8 cellular contexts compared by ENCODE assay signal in the genomic region with DNA sequence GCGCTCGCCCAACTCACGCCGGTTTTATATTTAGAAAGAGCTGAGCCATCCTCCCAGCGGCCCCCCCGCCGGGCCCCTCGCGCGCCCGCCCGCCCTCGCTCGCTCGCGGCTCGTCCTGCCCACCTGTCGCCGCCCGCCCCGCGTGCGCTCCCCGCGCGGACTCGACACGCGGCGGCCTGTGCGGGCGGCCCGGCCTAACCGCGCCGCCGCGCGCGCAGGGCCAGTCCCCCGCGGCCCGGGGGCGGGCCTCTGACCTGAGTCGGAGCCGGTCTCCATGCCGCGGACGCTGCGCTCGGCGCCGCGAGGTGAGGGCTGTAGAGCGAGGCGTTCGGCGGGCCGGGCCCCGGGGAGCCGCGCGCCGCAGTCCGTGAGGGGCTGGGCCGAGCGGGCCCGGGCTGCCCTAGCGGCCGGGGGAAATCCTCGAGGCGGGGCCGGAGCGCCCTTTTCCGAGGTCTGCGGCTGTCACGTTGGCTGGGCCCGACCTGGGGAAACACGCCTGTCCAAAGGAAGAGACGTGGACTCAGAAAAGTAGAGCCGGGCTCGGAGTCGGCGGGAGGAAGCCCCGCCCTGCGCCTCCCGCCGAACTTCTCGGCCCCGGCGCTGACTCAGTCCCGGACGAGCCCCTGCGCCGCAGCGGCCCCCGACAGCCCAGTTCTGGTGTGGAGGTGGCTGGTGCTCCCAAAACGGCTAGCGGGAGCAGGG. TPM values are rescaled to one million over a fixed set of nuclear protein-coding genes. Genes with fewer than 3 reads are reported as not detected.
DNase-seq lines count a peak whose midpoint lies in the region; ATAC-seq, FAIRE-seq and TF ChIP-seq lines count a peak whose summit lies in the region.

TSS of gene ECPAS (minus strand) at position 522 of the 702 bp plus-strand sequence. CDS start 11,465 bp downstream, outside the sequence.

- H3K9me3 ChIP-seq in keratinocyte (ENCODE audit: control insufficient read depth, low read depth, low read length): no peaks in the 10 kb centered on the region

- no peaks in the 10 kb centered on the region for H3K27me3 ChIP-seq in keratinocyte (ENCODE audit: control insufficient read depth, extremely low read depth, insufficient read depth, low read length)

- peak; percentile 75 for DNase-seq in NK-92 treated with Interleukin-12 subunit alpha and Interleukin-12 subunit beta, amount 100 ng/mL, for 24 hours (lab: John Stamatoyannopoulos, UW)
- no peak for DNase-seq in NK-92 (lab: John Stamatoyannopoulos, UW; ENCODE audit: unreplicated experiment)
- peak; percentile 37 for DNase-seq in NCI-H2196 treated with DMSO at 0.1 percent for 48 hours (lab: John Stamatoyannopoulos, UW; ENCODE audit: unreplicated experiment)
- peak; percentile 63 for DNase-seq in cerebellar cortex (ENCODE audit: low spot score)
- DNase-seq in keratinocyte (ENCODE audit: low read depth, low spot score): peak; percentile 23
- DNase-seq in stimulated activated CD4-positive, alpha-beta T cell treated with anti-CD3 and anti-CD28 coated beads, Interleukin-12 subunit alpha, Interleukin-12 subunit beta, amount 100 ng/mL, for 4 hours: peak; percentile 63

- H2AFZ ChIP-seq in keratinocyte (ENCODE audit: control insufficient read depth, low read length): peak within 1 kb of the TSS; percentile 96

- peaks cover 44% of the 10 kb centered on the region for H3K79me2 ChIP-seq in keratinocyte (ENCODE audit: control insufficient read depth, insufficient read depth, low read length)

- H3K27ac ChIP-seq in keratinocyte (ENCODE audit: control insufficient read depth, insufficient read depth, low read length): peak within 1 kb of the TSS; percentile 86

- H3K4me3 ChIP-seq in keratinocyte (ENCODE audit: control insufficient read depth in 2 of 3, extremely low read depth in 1 of 3, insufficient read depth in 2 of 3, low read depth in 1 of 3, low read length in 3 of 3): peak within 1 kb of the TSS; percentile 87 to 93 (median 93)

- dilution Hi-C loops in keratinocyte (cut with MboI; ENCODE audit: extremely low pct_ligation_motif_present, low sequenced_read_pairs): no loop called here

- H3K36me3 ChIP-seq in keratinocyte (ENCODE audit: control insufficient read depth in 2 of 2, extremely low read depth in 1 of 2, insufficient read depth in 2 of 2, low read length in 2 of 2): no peaks in the 10 kb centered on the region

- ATAC-seq in HG02885 (IDR thresholded peaks at IDR 0.05; ENCODE audit: poor library complexity, unreplicated experiment): peak; percentile 54
- peak; percentile 66 to 69 for ATAC-seq in activated CD4-positive, CD25-positive, alpha-beta regulatory T cell treated with anti-CD3 and anti-CD28 coated beads, Interleukin-2, amount 50 U/mL, for 24 hours

- FAIRE-seq in keratinocyte (lab: Jason Lieb, UNC): no peak

- peaks cover 8% of the 10 kb centered on the region for H3K4me1 ChIP-seq in keratinocyte (ENCODE audit: control insufficient read depth, extremely low read depth, insufficient read depth, low read length)

- peak within 1 kb of the TSS; percentile 95 for H3K4me2 ChIP-seq in keratinocyte (ENCODE audit: control insufficient read depth, extremely low read depth, insufficient read depth, low read depth, low read length)

- H3K9me1 ChIP-seq in keratinocyte (ENCODE audit: control insufficient read depth, extremely low read depth, insufficient read depth, low read length): no peaks in the 10 kb centered on the region

- peak within 1 kb of the TSS; percentile 94 for H3K9ac ChIP-seq in keratinocyte (ENCODE audit: control insufficient read depth, extremely low read depth, insufficient read depth, low read length)

- peaks cover 6% of the 10 kb centered on the region for H4K20me1 ChIP-seq in keratinocyte (ENCODE audit: control insufficient read depth, extremely low read depth, insufficient read depth, low read length)

- TF ChIP-seq CTCF in keratinocyte (optimal IDR thresholded peaks at IDR 0.05 in 1 of 3, IDR thresholded peaks at IDR 0.05 in 1 of 3, conservative IDR thresholded peaks at IDR 0.05 in 1 of 3; ENCODE audit: extremely low read depth in 1 of 3, insufficient read depth in 2 of 3, low read length in 3 of 3): no peak

RNA-seq across cellular contexts. Expression of gene ECPAS, which starts in this region (rescaled TPM):
- polyA plus RNA-seq in keratinocyte: 33.5 to 53.5 TPM (median 46.2 TPM) in 3 replicates
- polyA plus RNA-seq in keratinocyte (2011; ENCODE audit: low read depth): 38.9 TPM
- polyA plus RNA-seq in keratinocyte (2011; cell fraction: cytosol; rRNA removed): 23.9 and 38.6 TPM in 2 replicates
- 71.3 and 88.5 TPM in 2 replicates for polyA plus RNA-seq in keratinocyte (2011; cell fraction: nucleus; rRNA removed)
- polyA plus RNA-seq in keratinocyte (2012; ENCODE audit: low replicate concordance): 31.1 and 48.7 TPM in 2 replicates
- 55.9 to 160 TPM (median 94.1 TPM) in 3 replicates for polyA minus RNA-seq in keratinocyte
- polyA minus RNA-seq in keratinocyte (2011; cell fraction: cytosol; rRNA and poly(A)+ RNA removed): 69.8 TPM
- 83.0 and 155 TPM in 2 replicates for polyA minus RNA-seq in keratinocyte (2011; cell fraction: nucleus; rRNA and poly(A)+ RNA removed)
